ENCODE assay signal across 10 cellular contexts in the genomic region with DNA sequence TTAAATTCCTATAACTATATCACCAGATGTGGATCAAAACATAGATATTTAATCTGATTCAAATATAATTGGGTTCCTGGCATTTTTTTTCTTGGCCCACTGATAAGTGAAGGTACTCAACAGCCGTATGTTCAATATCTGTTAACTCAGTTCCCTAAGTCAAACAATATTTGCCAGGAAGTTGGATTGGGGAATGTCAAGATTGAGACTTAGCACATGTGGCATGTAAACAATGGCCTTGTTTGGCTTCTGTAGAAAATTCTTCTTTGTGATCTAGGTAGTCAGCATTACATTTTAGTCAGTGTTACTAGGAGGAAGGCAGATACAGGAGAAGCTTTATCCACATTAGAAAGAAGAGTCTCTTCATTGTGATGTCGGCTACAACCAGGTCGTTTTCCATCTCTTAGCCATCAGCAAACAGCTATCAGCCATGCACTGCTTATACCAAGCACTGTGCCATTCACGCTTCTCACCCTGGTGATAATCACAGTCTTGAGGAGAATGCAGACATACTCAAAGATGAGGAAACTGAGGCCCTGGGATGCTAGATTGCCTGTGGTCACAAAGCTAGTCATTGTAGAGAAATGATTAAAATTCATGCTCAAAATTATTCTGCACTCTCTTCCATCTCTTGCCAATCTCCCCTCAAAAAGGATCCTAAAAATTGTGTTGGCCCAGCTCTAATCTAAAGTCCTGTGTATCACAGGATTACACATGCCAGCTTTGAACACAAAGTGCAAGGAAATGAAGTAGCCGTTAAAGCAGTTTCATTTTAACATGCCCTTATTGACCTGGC. TPM values are rescaled to one million over a fixed set of nuclear protein-coding genes. Genes with fewer than 3 reads are reported as not detected.
DNase-seq lines count a peak whose midpoint lies in the region; ATAC-seq, FAIRE-seq and TF ChIP-seq lines count a peak whose summit lies in the region.
"Had no signal": no experiment of that assay in that cellular context is flagged by ENCODE, and none has a peak within 500 bp of the region (broad histone marks: within the 10 kb centered on the region; RNA-seq: fewer than 3 reads in every experiment).

No MANE protein-coding gene starts in this region.

- peaks cover 58% of the 10 kb centered on the region for H3K4me1 Mint-ChIP-seq in activated T-helper 2 cell treated with anti-CD3 and anti-CD28 coated beads, Interferon-gamma antibody, Interleukin-2, Interleukin-4, amounts not matched to agents 10 μg/mL and 5 μg/mL and 100 μg/mL, durations not matched to agents 14 hours and 24 hours and 36 hours (ENCODE audit: low read depth)

- H3K4me3 ChIP-seq in A549 (no peak overlapping the region), left lung (peak overlapping the region in 1 of 2 donors; percentile 36)

- TF ChIP-seq CTCF in A549 (IDR thresholded peaks at IDR 0.05) (no peak), left lung (IDR thresholded peaks at IDR 0.05) (no peak)

- TF ChIP-seq POLR2A in A549 (IDR thresholded peaks at IDR 0.05; ENCODE audit: low read length): no peak

- no peaks in the 10 kb centered on the region for H3K9me3 ChIP-seq in A549
- H3K9me3 ChIP-seq in left lung: no peaks in the 10 kb centered on the region

- H3K9me3 Mint-ChIP-seq in activated T-helper 2 cell treated with anti-CD3 and anti-CD28 coated beads, Interferon-gamma antibody, Interleukin-2, Interleukin-4, amounts not matched to agents 10 μg/mL and 5 μg/mL and 100 μg/mL, durations not matched to agents 14 hours and 24 hours and 36 hours: no peaks in the 10 kb centered on the region

- peak overlapping the region; percentile 88 for H3K27ac Mint-ChIP-seq in activated T-helper 2 cell treated with anti-CD3 and anti-CD28 coated beads, Interferon-gamma antibody, Interleukin-2, Interleukin-4, amounts not matched to agents 10 μg/mL and 5 μg/mL and 100 μg/mL, durations not matched to agents 14 hours and 24 hours and 36 hours

- peak overlapping the region; percentile 60 for H3K4me3 Mint-ChIP-seq in activated T-helper 2 cell treated with anti-CD3 and anti-CD28 coated beads, Interferon-gamma antibody, Interleukin-2, Interleukin-4, amounts not matched to agents 10 μg/mL and 5 μg/mL and 100 μg/mL, durations not matched to agents 14 hours and 24 hours and 36 hours (ENCODE audit: low read depth)

- H3K4me1 ChIP-seq in A549 (peaks cover 63% of the 10 kb centered on the region), left lung (no peaks in the 10 kb centered on the region)

- whole genome bisulfite sequencing in A549 (ENCODE audit: missing lambda C conversion rate): 70% methylated on average over 5 of the region's 5 CpGs

- CTCF ChIA-PET in A549 (lab: Yijun Ruan, JAX): interaction anchor here (0.9 to 1.9 kb wide), 5 partner anchors 11 to 76 kb away, joined by 3 to 8 read pairs (median 4); no protein-coding TSS in a partner anchor

- intact Hi-C loops in activated T-helper 2 cell treated with anti-CD3 and anti-CD28 coated beads, Interferon-gamma antibody, Interleukin-2, Interleukin-4, amounts not matched to agents 10 μg/mL and 5 μg/mL and 100 μg/mL, durations not matched to agents 14 hours and 24 hours and 36 hours (cut with micrococcal nuclease): loop anchor here (1.0 to 10.0 kb wide), 8 partner anchors 11 to 930 kb away; no protein-coding TSS in a partner anchor
- intact Hi-C loops in left lung (cut with DNase I): no loop called here

- TF ChIP-seq RAD21 in A549 (conservative IDR thresholded peaks at IDR 0.05 in 1 of 2, IDR thresholded peaks at IDR 0.05 in 1 of 2): no peak

- ATAC-seq in A549 (no peak), left lung (peak; percentile 3)

- H3K4me2 ChIP-seq in A549: peak overlapping the region; percentile 78

- H3K36me3 Mint-ChIP-seq in activated T-helper 2 cell treated with anti-CD3 and anti-CD28 coated beads, Interferon-gamma antibody, Interleukin-2, Interleukin-4, amounts not matched to agents 10 μg/mL and 5 μg/mL and 100 μg/mL, durations not matched to agents 14 hours and 24 hours and 36 hours (ENCODE audit: low read depth): peaks cover 1% of the 10 kb centered on the region

- H3K27ac ChIP-seq in A549 (peak overlapping the region; percentile 62 to 83), left lung (peak overlapping the region; percentile 64 to 65)

- no peaks in the 10 kb centered on the region for H3K27me3 ChIP-seq in left lung

- no peaks in the 10 kb centered on the region for H3K36me3 ChIP-seq in left lung

- POLR2A ChIA-PET in A549 (lab: Yijun Ruan, JAX): no interaction called here

- no peak for DNase-seq in A549 (ENCODE audit: low read depth in 1 of 2, low spot score in 1 of 2)
- peak; percentile 5 for DNase-seq in ELR (ENCODE audit: low read depth)
- DNase-seq in activated T-helper 2 cell treated with anti-CD3 and anti-CD28 coated beads, Interferon-gamma antibody, Interleukin-2, Interleukin-4, amounts not matched to agents 10 μg/mL and 5 μg/mL and 100 μg/mL, durations not matched to agents 14 hours and 24 hours and 36 hours (ENCODE audit: low spot score): no peak
- no peak for DNase-seq in left lung
- DNase-seq in DMS114 treated with DMSO at 0.1 percent for 48 hours (lab: John Stamatoyannopoulos, UW; ENCODE audit: unreplicated experiment): no peak
- DNase-seq in dermis blood vessel endothelial cell: no peak
- no peak for DNase-seq in NCI-H1930 (lab: John Stamatoyannopoulos, UW)
- no peak for DNase-seq in NOMO-1 treated with dmso at 0.1 percent for 144 hours (lab: John Stamatoyannopoulos, UW; ENCODE audit: unreplicated experiment)
- DNase-seq: DMS79 treated with DMSO at 0.1 percent for 48 hours had no signal

- no peak for FAIRE-seq in A549 (lab: Jason Lieb, UNC)
- FAIRE-seq: frontal cortex had no signal

- peaks cover 3% of the 10 kb centered on the region for H3K27me3 Mint-ChIP-seq in activated T-helper 2 cell treated with anti-CD3 and anti-CD28 coated beads, Interferon-gamma antibody, Interleukin-2, Interleukin-4, amounts not matched to agents 10 μg/mL and 5 μg/mL and 100 μg/mL, durations not matched to agents 14 hours and 24 hours and 36 hours (ENCODE audit: low read depth)

- TF ChIP-seq EP300 in A549 (IDR thresholded peaks at IDR 0.05): no peak

TF ChIP-seq in A549, 52 proteins besides CTCF, POLR2A, EP300 and RAD21:
- TF ChIP-seq HEYL (CRISPR knock-in tag; IDR thresholded peaks at IDR 0.05): 0 out of 2 replicates have a peak, but pooled peaks have one; percentile 16
- TF ChIP-seq ZFP36 (IDR thresholded peaks at IDR 0.05; ENCODE audit: borderline replicate concordance, partially characterized antibody): no peak

RNA-seq across cellular contexts. Expression of a gene that starts 3.1 kb away (rescaled TPM):
- 3.0 and 3.3 TPM in 2 replicates for polyA plus RNA-seq in A549 (2011; rRNA removed)
- polyA plus RNA-seq in A549 (2012; cell fraction: cytosol; rRNA removed): 0.28 and 0.31 TPM in 2 replicates
- 0.32 and 0.54 TPM in 2 replicates for polyA plus RNA-seq in A549 (2012; cell fraction: nucleus; rRNA removed)
- 2.3 to 3.2 TPM (median 2.9 TPM) in 3 replicates for polyA plus RNA-seq in A549 (2017; fragmentation: RNase III; extraction: RNeasy Plus Mini Kit Qiagen cat#74134 plus additional on column Dnase treatment)
- polyA minus RNA-seq in A549 (2011; rRNA and poly(A)+ RNA removed): 1.6 and 3.3 TPM in 2 replicates
- not detected in 2 replicates for total RNA-seq in activated T-helper 2 cell treated with anti-CD3 and anti-CD28 coated beads, Interferon-gamma antibody, Interleukin-2, Interleukin-4, amounts not matched to agents 10 μg/mL and 5 μg/mL and 100 μg/mL, durations not matched to agents 14 hours and 24 hours and 36 hours
- total RNA-seq in left lung: 10 to 100 TPM; 23.0 to 59.4 TPM
- total RNA-seq in dermis blood vessel endothelial cell: under 0.01 and 0.09 TPM in 2 replicates

Comparison
In these comparisons a context has a peak if more than half of its experiments do, and no peak if none do; other contexts are left out.
1. RNA of a gene that starts 3.1 kb away (total RNA-seq): 23.0 to 59.4 TPM in left lung; not detected in activated T-helper 2 cell treated with anti-CD3 and anti-CD28 coated beads, Interferon-gamma antibody, Interleukin-2, Interleukin-4, amounts not matched to agents 10 μg/mL and 5 μg/mL and 100 μg/mL, durations not matched to agents 14 hours and 24 hours and 36 hours and under 0.01 to 0.09 TPM in dermis blood vessel endothelial cell; every median in the first group is over 10 times any median in the second.